In genomic region chr11:21446939-21447590, GRCh38 we compare ENCODE assay signal across 16 cellular contexts.
DNase-seq lines count a peak whose midpoint lies in the region; ATAC-seq and TF ChIP-seq lines count a peak whose summit lies in the region.
"Had no signal": no experiment of that assay in that cellular context is flagged by ENCODE, and none has a peak within 500 bp of the region (broad histone marks: within the 10 kb centered on the region; RNA-seq: fewer than 3 reads in every experiment).

No MANE protein-coding gene starts in this region.

- no peaks in the 10 kb centered on the region for H3K9me3 Mint-ChIP-seq in WTC11
- H3K9me3 Mint-ChIP-seq in stimulated activated memory B cell treated with anti-CD40 and anti-IgM and Interleukin-4, amounts not matched to agents 10 μg/mL and 1 μg/mL and 100 μg/mL, for 72 hours: peaks cover 8% of the 10 kb centered on the region

- peaks cover 10% of the 10 kb centered on the region for H3K4me1 Mint-ChIP-seq in WTC11
- no peaks in the 10 kb centered on the region for H3K4me1 Mint-ChIP-seq in stimulated activated memory B cell treated with anti-CD40 and anti-IgM and Interleukin-4, amounts not matched to agents 10 μg/mL and 1 μg/mL and 100 μg/mL, for 72 hours

- POLR2A ChIA-PET in WTC11 (lab: Charles Lee): no interaction called here

- CTCF ChIA-PET in WTC11 (lab: Charles Lee): no interaction called here

- H3K36me3 Mint-ChIP-seq in WTC11: no peaks in the 10 kb centered on the region
- no peaks in the 10 kb centered on the region for H3K36me3 Mint-ChIP-seq in stimulated activated memory B cell treated with anti-CD40 and anti-IgM and Interleukin-4, amounts not matched to agents 10 μg/mL and 1 μg/mL and 100 μg/mL, for 72 hours
- H3K36me3 Mint-ChIP-seq: activated naive CD8-positive, alpha-beta T cell had no signal

- no peak overlapping the region for H3K27ac Mint-ChIP-seq in WTC11
- no peak overlapping the region for H3K27ac Mint-ChIP-seq in stimulated activated memory B cell treated with anti-CD40 and anti-IgM and Interleukin-4, amounts not matched to agents 10 μg/mL and 1 μg/mL and 100 μg/mL, for 72 hours
- H3K27ac Mint-ChIP-seq: activated naive CD8-positive, alpha-beta T cell had no signal

- in situ Hi-C loops in Caki2 (cut with HindIII; ENCODE audit: low pct_unique_long_range_greater_than_20kb, low sequenced_read_pairs): no loop called here

- no peaks in the 10 kb centered on the region for H3K27me3 Mint-ChIP-seq in WTC11 (ENCODE audit: low read depth)
- no peaks in the 10 kb centered on the region for H3K27me3 Mint-ChIP-seq in stimulated activated memory B cell treated with anti-CD40 and anti-IgM and Interleukin-4, amounts not matched to agents 10 μg/mL and 1 μg/mL and 100 μg/mL, for 72 hours
- H3K27me3 Mint-ChIP-seq: activated naive CD8-positive, alpha-beta T cell had no signal

- DNase-seq in Caki2 (ENCODE audit: low read depth): peak; percentile 11
- DNase-seq in WTC11 (ENCODE audit: low spot score): no peak
- DNase-seq in NCI-H2227 (lab: John Stamatoyannopoulos, UW; ENCODE audit: unreplicated experiment): no peak
- no peak for DNase-seq in NK-92 (lab: John Stamatoyannopoulos, UW; ENCODE audit: unreplicated experiment)
- DNase-seq: activated CD4-positive, alpha-beta T cell treated with anti-CD3 and anti-CD28 coated beads, Interleukin-2, amount 50 U/mL, for 4 hours; heart right ventricle; MV-4-11; NCI-H774; RPMI8226; stomach; SW 1271 had no signal

- ATAC-seq in GM19025 (IDR thresholded peaks at IDR 0.05; ENCODE audit: low read depth, unreplicated experiment): peak; percentile 70
- peak; percentile 85 for ATAC-seq in HG02981 (IDR thresholded peaks at IDR 0.05; ENCODE audit: unreplicated experiment)
- peak; percentile 20; the same call in 1 of the 2 replicates for ATAC-seq in WTC11
- ATAC-seq in stimulated activated memory B cell treated with anti-CD40 and anti-IgM and Interleukin-4, amounts not matched to agents 10 μg/mL and 1 μg/mL and 100 μg/mL, for 72 hours: no peak
- no peak for ATAC-seq in GM18519 (IDR thresholded peaks at IDR 0.05; ENCODE audit: low FRiP score, unreplicated experiment)
- ATAC-seq: heart right ventricle had no signal

- H3K4me3 Mint-ChIP-seq in WTC11: no peak overlapping the region
- no peak overlapping the region for H3K4me3 Mint-ChIP-seq in stimulated activated memory B cell treated with anti-CD40 and anti-IgM and Interleukin-4, amounts not matched to agents 10 μg/mL and 1 μg/mL and 100 μg/mL, for 72 hours
- H3K4me3 Mint-ChIP-seq: activated naive CD8-positive, alpha-beta T cell had no signal

- TF ChIP-seq CTCF in WTC11 (IDR thresholded peaks at IDR 0.05): no peak

TF ChIP-seq in WTC11, 78 proteins besides CTCF, POLR2A, EP300 and RAD21:
- TF ChIP-seq ZBTB43 (CRISPR knock-in tag; IDR thresholded peaks at IDR 0.05) (no peak), TEAD4 (CRISPR knock-in tag; IDR thresholded peaks at IDR 0.05) (no peak), ZNF423 (CRISPR knock-in tag; IDR thresholded peaks at IDR 0.05) (no peak), GTF2I (CRISPR knock-in tag; conservative IDR thresholded peaks at IDR 0.05) (no peak), AFF4 (CRISPR knock-in tag; IDR thresholded peaks at IDR 0.05; ENCODE audit: borderline replicate concordance) (no peak), ESRRA (CRISPR knock-in tag; IDR thresholded peaks at IDR 0.05; ENCODE audit: borderline replicate concordance) (no peak), ZNF416 (CRISPR knock-in tag; IDR thresholded peaks at IDR 0.05) (no peak), SOX15 (CRISPR knock-in tag; IDR thresholded peaks at IDR 0.05) (no peak), ATF2 (CRISPR knock-in tag; IDR thresholded peaks at IDR 0.05; ENCODE audit: borderline replicate concordance, low read depth) (no peak), USF1 (CRISPR knock-in tag; IDR thresholded peaks at IDR 0.05) (no peak), AR (CRISPR knock-in tag; IDR thresholded peaks at IDR 0.05) (no peak), ATF3 (CRISPR knock-in tag; conservative IDR thresholded peaks at IDR 0.05) (no peak), NFE2L1 (CRISPR knock-in tag; IDR thresholded peaks at IDR 0.05) (no peak), JUN (CRISPR knock-in tag; IDR thresholded peaks at IDR 0.05) (no peak), NR3C1 (CRISPR knock-in tag; conservative IDR thresholded peaks at IDR 0.05; ENCODE audit: low read depth) (no peak), TCF7 (CRISPR knock-in tag; IDR thresholded peaks at IDR 0.05; ENCODE audit: low read depth) (no peak), TEAD1 (CRISPR knock-in tag; IDR thresholded peaks at IDR 0.05) (no peak)

Comparison
In these comparisons a context has a peak if more than half of its experiments do, and no peak if none do; other contexts are left out.
1. ATAC-seq: peak in GM19025 (single experiment), HG02981 (single experiment) and WTC11 (single experiment); none in stimulated activated memory B cell treated with anti-CD40 and anti-IgM and Interleukin-4, amounts not matched to agents 10 μg/mL and 1 μg/mL and 100 μg/mL, for 72 hours (single experiment) and GM18519 (single experiment).